Comparison of ENCODE assay signal across 9 cellular contexts in the genomic region with DNA sequence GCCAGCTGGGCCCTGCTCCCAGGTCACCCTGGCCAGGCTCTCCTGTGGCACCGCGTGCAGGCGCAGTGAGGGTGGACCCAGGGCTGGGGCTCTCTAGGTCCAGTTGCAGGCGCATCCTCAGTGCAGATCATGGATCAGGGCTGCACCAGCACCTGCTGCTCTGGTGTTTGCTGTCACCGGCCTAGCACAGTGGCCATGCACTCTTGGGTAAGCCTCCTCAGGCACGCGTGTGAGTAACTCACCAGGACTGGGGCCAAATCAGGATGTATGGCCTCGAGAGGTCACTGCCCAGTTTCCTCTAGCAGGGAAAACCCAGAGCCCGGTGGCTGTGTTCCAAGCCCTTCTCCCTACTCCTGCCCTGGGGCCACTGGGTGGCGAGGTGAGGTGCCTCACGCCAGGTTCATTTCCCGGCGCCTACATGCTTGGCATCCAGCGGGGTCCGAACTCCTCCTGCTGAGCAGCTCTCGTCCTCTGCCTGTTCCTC. TPM values are rescaled to one million over a fixed set of nuclear protein-coding genes. Genes with fewer than 3 reads are reported as not detected.
DNase-seq lines count a peak whose midpoint lies in the region; TF ChIP-seq lines count a peak whose summit lies in the region.
"Had no signal": no experiment of that assay in that cellular context is flagged by ENCODE, and none has a peak within 500 bp of the region (broad histone marks: within the 10 kb centered on the region; RNA-seq: fewer than 3 reads in every experiment).

No MANE protein-coding gene starts in this region.

- DNase-seq in HT1080 (ENCODE audit: low read depth): peak; percentile 23
- DNase-seq in UCSD-AML1 (lab: John Stamatoyannopoulos, UW; ENCODE audit: unreplicated experiment): peak; percentile 37
- DNase-seq in cardiac septum (ENCODE audit: low spot score): peak; percentile 75
- DNase-seq in pulmonary artery endothelial cell (ENCODE audit: low read depth, low spot score): peak; percentile 85
- DNase-seq in NCI-H526 (lab: John Stamatoyannopoulos, UW): no peak
- DNase-seq in putamen (ENCODE audit: low spot score): no peak
- no peak for DNase-seq in GM13977 (ENCODE audit: low spot score)
- DNase-seq in SHP77 treated with DMSO at 0.1 percent for 48 hours (lab: John Stamatoyannopoulos, UW): no peak
- DNase-seq: COR-L47 had no signal

- intact Hi-C loops in cardiac septum (cut with DNase I): no loop called here

- no peak for TF ChIP-seq CTCF in GM13977 (IDR thresholded peaks at IDR 0.05; ENCODE audit: extremely low read depth, insufficient read depth, missing control alignments)

- in situ Hi-C loops in GM13977 (cut with MboI; ENCODE audit: low pct_unique_long_range_greater_than_20kb, low sequenced_read_pairs, unreplicated experiment): no loop called here

RNA-seq across cellular contexts. Expression of a gene that starts 45.5 kb away (rescaled TPM):
- total RNA-seq in HT1080 (2014; rRNA removed; shearing (Covaris generic)): 46.4 and 53.9 TPM in 2 replicates
- 67.0 and 78.8 TPM in 2 replicates for polyA plus RNA-seq in HT1080 (2015; cell fraction: cytosol; rRNA removed)
- 73.9 and 75.3 TPM in 2 replicates for polyA plus RNA-seq in HT1080 (2015; cell fraction: nucleus; rRNA removed)
- total RNA-seq in cardiac septum (35.6 TPM), pulmonary artery endothelial cell (55.3 and 58.8 TPM in 2 replicates)

RNA-seq across cellular contexts. Expression of a gene that starts 50.9 kb away (rescaled TPM):
- 12.9 and 14.5 TPM in 2 replicates for total RNA-seq in HT1080 (2014; rRNA removed; shearing (Covaris generic))
- 22.4 and 37.6 TPM in 2 replicates for polyA plus RNA-seq in HT1080 (2015; cell fraction: cytosol; rRNA removed)
- 43.9 and 49.5 TPM in 2 replicates for polyA plus RNA-seq in HT1080 (2015; cell fraction: nucleus; rRNA removed)
- total RNA-seq in cardiac septum (26.8 TPM), pulmonary artery endothelial cell (not detected in 2 replicates)

Comparison
In these comparisons a context has a peak if more than half of its experiments do, and no peak if none do; other contexts are left out.
1. DNase-seq: peak in HT1080 (single experiment), UCSD-AML1 (single experiment), cardiac septum (single experiment) and pulmonary artery endothelial cell (single experiment); none in NCI-H526 (0 of 2), putamen (single experiment), GM13977 (single experiment) and SHP77 treated with DMSO at 0.1 percent for 48 hours (single experiment).
2. RNA of a gene that starts 50.9 kb away (total RNA-seq): 26.8 TPM in cardiac septum (single experiment) and 12.9 to 14.5 TPM in HT1080; not detected in pulmonary artery endothelial cell; every median in the first group is over 10 times any median in the second.